9 cellular contexts compared by ENCODE assay signal in genomic region chr1:193069748-193070394, GRCh38. TPM values are rescaled to one million over a fixed set of nuclear protein-coding genes. Genes with fewer than 3 reads are reported as not detected.
DNase-seq lines count a peak whose midpoint lies in the region; ATAC-seq and TF ChIP-seq lines count a peak whose summit lies in the region.
"Had no signal": no experiment of that assay in that cellular context is flagged by ENCODE, and none has a peak within 500 bp of the region (broad histone marks: within the 10 kb centered on the region; RNA-seq: fewer than 3 reads in every experiment).

No MANE protein-coding gene starts in this region.

- H3K4me3 Mint-ChIP-seq in CD4-positive, alpha-beta T cell: peak overlapping the region; percentile 32

- no peak overlapping the region for H3K27ac ChIP-seq in CD4-positive, alpha-beta T cell (ENCODE audit: low read depth, low read length)
- H3K27ac ChIP-seq in RWPE1: no peak overlapping the region
- H3K27ac ChIP-seq: epithelial cell of prostate had no signal

- no peak for TF ChIP-seq CTCF in CD4-positive, alpha-beta T cell (IDR thresholded peaks at IDR 0.05)
- no peak for TF ChIP-seq CTCF in RWPE1 (conservative IDR thresholded peaks at IDR 0.05; ENCODE audit: low read depth)

- intact Hi-C loops in CD4-positive, alpha-beta T cell (cut with DNase I, micrococcal nuclease): no loop called here

- no peaks in the 10 kb centered on the region for H3K9me3 Mint-ChIP-seq in CD4-positive, alpha-beta T cell

- no peaks in the 10 kb centered on the region for H3K9me3 ChIP-seq in CD4-positive, alpha-beta T cell (ENCODE audit: control insufficient read depth, low read length)

- 0 out of 2 replicates have a peak, but pooled peaks cover 1% of the 10 kb centered on the region for H3K36me3 ChIP-seq in H7 (replicated peaks; ENCODE audit: control insufficient read depth, insufficient read depth, low read length)

- H3K36me3 Mint-ChIP-seq in CD4-positive, alpha-beta T cell (ENCODE audit: low read depth): peaks cover 28% of the 10 kb centered on the region

- peaks cover 56% of the 10 kb centered on the region for H3K4me1 Mint-ChIP-seq in CD4-positive, alpha-beta T cell (ENCODE audit: low read depth)

- no peak for DNase-seq in CD4-positive, alpha-beta T cell
- DNase-seq in H7 (peak; percentile 52), RWPE1 (ENCODE audit: low spot score) (peak; percentile 31), fibroblast of the conjunctiva (ENCODE audit: low read depth) (peak; percentile 17)
- no peak for DNase-seq in activated CD4-positive, alpha-beta T cell treated with anti-CD3 and anti-CD28 coated beads, Interleukin-2, amount 50 U/mL, for 1 hour

- no peaks in the 10 kb centered on the region for H3K27me3 ChIP-seq in CD4-positive, alpha-beta T cell (ENCODE audit: control insufficient read depth, insufficient read depth, low read length)
- H3K27me3 ChIP-seq in H7 (ENCODE audit: control insufficient read depth, insufficient read depth, low read length): no peaks in the 10 kb centered on the region

- no peaks in the 10 kb centered on the region for H3K27me3 Mint-ChIP-seq in CD4-positive, alpha-beta T cell

- peak overlapping the region; percentile 68 for H3K27ac Mint-ChIP-seq in CD4-positive, alpha-beta T cell

- peak; percentile 52 for ATAC-seq in CD4-positive, alpha-beta T cell (ENCODE audit: poor library complexity)
- ATAC-seq in GM18873 (IDR thresholded peaks at IDR 0.05; ENCODE audit: low FRiP score, unreplicated experiment) (no peak), GM21786 (IDR thresholded peaks at IDR 0.05; ENCODE audit: unreplicated experiment) (no peak), HG03135 (IDR thresholded peaks at IDR 0.05; ENCODE audit: unreplicated experiment) (no peak)

- CTCF ChIA-PET in CD4-positive, alpha-beta T cell (lab: Charles Lee): interaction anchor here (1.5 to 2.5 kb wide), 2 partner anchors 11 to 52 kb away, joined by 5 to 14 read pairs; partner anchors contain the start of genes CDC73, RO60 and UCHL5
- CTCF ChIA-PET in RWPE1 (lab: Yijun Ruan, JAX): interaction anchor here (0.6 to 0.8 kb wide), 6 partner anchors 9 to 365 kb away, joined by 3 to 4 read pairs (median 3); partner anchors contain the start of genes RO60 and UCHL5

- H3K4me3 ChIP-seq in H7 (ENCODE audit: insufficient read depth, low read depth, low read length): no peak overlapping the region

- POLR2A ChIA-PET in CD4-positive, alpha-beta T cell (lab: Charles Lee): interaction anchor here (0.6 to 2.9 kb wide), 3 partner anchors 11 to 35 kb away, joined by 3 to 11 read pairs (median 6); partner anchors contain the start of genes GLRX2, RO60 and UCHL5
- POLR2A ChIA-PET in RWPE1 (lab: Yijun Ruan, JAX; ENCODE audit: low non-redundant PET): no interaction called here

RNA-seq across cellular contexts. Expression of gene RO60, which starts 10.5 kb away (rescaled TPM):
- total RNA-seq in CD4-positive, alpha-beta T cell: 10 to 100 TPM; 46.1 to 46.3 TPM
- total RNA-seq in H7 (2014; rRNA removed; shearing (Covaris generic)): 136 and 193 TPM in 2 replicates

RNA-seq across cellular contexts. Expression of gene UCHL5, which starts 10.7 kb away (rescaled TPM):
- total RNA-seq in CD4-positive, alpha-beta T cell: 10 to 100 TPM; 16.4 to 19.2 TPM
- 27.7 and 36.3 TPM in 2 replicates for total RNA-seq in H7 (2014; rRNA removed; shearing (Covaris generic))

RNA-seq across cellular contexts. Expression of gene GLRX2, which starts 35.3 kb away (rescaled TPM):
- total RNA-seq in CD4-positive, alpha-beta T cell: 1 to 10 TPM; 4.3 to 5.5 TPM
- 9.2 and 14.6 TPM in 2 replicates for total RNA-seq in H7 (2014; rRNA removed; shearing (Covaris generic))

RNA-seq across cellular contexts. Expression of gene CDC73, which starts 52.0 kb away (rescaled TPM):
- 10 to 100 TPM; 65.4 to 66.5 TPM for total RNA-seq in CD4-positive, alpha-beta T cell
- total RNA-seq in H7 (2014; rRNA removed; shearing (Covaris generic)): 19.5 and 20.4 TPM in 2 replicates

Comparison
In these comparisons a context has a peak if more than half of its experiments do, and no peak if none do; other contexts are left out.
1. DNase-seq: peak in H7 (single experiment), RWPE1 (single experiment) and fibroblast of the conjunctiva (single experiment); none in CD4-positive, alpha-beta T cell (0 of 10) and activated CD4-positive, alpha-beta T cell treated with anti-CD3 and anti-CD28 coated beads, Interleukin-2, amount 50 U/mL, for 1 hour (single experiment).